8 cellular contexts compared by ENCODE assay signal in the genomic region with DNA sequence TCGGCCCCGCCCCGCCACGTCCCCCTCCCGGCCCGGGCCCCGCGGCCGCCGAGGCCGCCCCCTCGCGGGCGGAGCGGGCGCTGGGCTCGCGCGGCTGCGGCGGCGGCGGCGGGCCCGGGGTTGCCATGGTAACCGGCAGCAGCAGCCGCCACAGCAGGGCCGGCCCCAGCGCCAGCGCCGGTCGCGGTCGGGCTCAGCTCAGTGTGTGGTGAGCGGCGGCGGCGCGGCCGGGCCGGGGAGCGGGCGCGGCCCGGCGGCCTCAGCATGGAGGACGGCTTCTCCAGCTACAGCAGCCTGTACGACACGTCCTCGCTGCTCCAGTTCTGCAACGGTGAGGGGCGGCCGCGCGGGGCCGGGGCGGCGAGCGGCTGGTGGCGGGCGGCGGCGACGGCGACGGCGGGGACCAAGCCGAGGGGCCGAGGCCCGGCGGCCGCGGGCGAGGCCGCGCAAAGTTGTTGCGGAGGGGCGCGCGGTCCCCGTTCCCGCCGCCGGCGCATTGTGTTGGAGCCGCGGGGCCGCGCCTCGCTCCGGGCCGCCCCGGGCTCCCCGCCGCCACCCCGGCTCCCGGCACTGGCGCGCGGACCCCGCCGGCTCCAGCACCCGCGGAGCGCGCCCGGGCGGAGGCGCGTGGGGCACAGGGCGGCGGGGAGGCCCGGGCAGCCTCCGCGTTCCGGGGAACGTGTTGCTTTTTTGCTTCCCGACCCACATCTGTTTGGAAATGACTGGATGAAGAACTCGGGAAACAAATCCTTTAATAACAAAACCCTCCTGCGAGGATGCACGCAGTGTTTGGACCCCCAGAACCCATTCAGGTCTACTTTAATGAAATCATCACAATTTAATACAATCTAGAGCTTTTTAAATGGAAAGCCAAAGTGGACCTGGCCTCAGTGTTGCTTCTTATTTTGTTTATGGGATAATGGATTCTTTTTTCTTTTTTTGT. TPM values are rescaled to one million over a fixed set of nuclear protein-coding genes. Genes with fewer than 3 reads are reported as not detected.
DNase-seq lines count a peak whose midpoint lies in the region; ATAC-seq lines count a peak whose summit lies in the region.

A gene with protein sequence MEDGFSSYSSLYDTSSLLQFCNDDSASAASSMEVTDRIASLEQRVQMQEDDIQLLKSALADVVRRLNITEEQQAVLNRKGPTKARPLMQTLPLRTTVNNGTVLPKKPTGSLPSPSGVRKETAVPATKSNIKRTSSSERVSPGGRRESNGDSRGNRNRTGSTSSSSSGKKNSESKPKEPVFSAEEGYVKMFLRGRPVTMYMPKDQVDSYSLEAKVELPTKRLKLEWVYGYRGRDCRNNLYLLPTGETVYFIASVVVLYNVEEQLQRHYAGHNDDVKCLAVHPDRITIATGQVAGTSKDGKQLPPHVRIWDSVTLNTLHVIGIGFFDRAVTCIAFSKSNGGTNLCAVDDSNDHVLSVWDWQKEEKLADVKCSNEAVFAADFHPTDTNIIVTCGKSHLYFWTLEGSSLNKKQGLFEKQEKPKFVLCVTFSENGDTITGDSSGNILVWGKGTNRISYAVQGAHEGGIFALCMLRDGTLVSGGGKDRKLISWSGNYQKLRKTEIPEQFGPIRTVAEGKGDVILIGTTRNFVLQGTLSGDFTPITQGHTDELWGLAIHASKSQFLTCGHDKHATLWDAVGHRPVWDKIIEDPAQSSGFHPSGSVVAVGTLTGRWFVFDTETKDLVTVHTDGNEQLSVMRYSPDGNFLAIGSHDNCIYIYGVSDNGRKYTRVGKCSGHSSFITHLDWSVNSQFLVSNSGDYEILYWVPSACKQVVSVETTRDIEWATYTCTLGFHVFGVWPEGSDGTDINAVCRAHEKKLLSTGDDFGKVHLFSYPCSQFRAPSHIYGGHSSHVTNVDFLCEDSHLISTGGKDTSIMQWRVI (plus strand): TSS at position 201 of the 943 bp plus-strand sequence. CDS start 64 bp downstream, at position 265.

- ATAC-seq in HG02938 (IDR thresholded peaks at IDR 0.05; ENCODE audit: unreplicated experiment) (peak; percentile 71), left lobe of liver (peak; percentile 91)

- H3K36me3 Mint-ChIP-seq in dendritic cell treated with granulocyte-macrophage colony-stimulating factor and Interleukin-4, amounts not matched to agents 40 ng/mL and 50 ng/mL, for 4 days (ENCODE audit: low read depth): no peaks in the 10 kb centered on the region

- intact Hi-C loops in dendritic cell treated with granulocyte-macrophage colony-stimulating factor and Interleukin-4, amounts not matched to agents 40 ng/mL and 50 ng/mL, for 4 days (cut with micrococcal nuclease): no loop called here

- DNase-seq in NCI-H524 (lab: John Stamatoyannopoulos, UW) (peak; percentile 70 to 91), NCI-H524 treated with DMSO at 0.1 percent for 48 hours (lab: John Stamatoyannopoulos, UW) (no peak), NCI-H2196 (lab: John Stamatoyannopoulos, UW; ENCODE audit: unreplicated experiment) (peak; percentile 60), left lobe of liver (ENCODE audit: low spot score) (peak; percentile 85)
- DNase-seq in activated CD4-positive, alpha-beta T cell treated with anti-CD3 and anti-CD28 coated beads, Interleukin-2, amount 50 U/mL, for 4 hours: peak; percentile 55 to 66
- DNase-seq in stimulated activated CD4-positive, alpha-beta T cell treated with anti-CD3 and anti-CD28 coated beads, Interleukin-2, amount 100 ng/mL, for 24 hours: peak; percentile 74 to 83

- peaks cover 74% of the 10 kb centered on the region for H3K27me3 Mint-ChIP-seq in dendritic cell treated with granulocyte-macrophage colony-stimulating factor and Interleukin-4, amounts not matched to agents 40 ng/mL and 50 ng/mL, for 4 days

- H3K4me3 Mint-ChIP-seq in dendritic cell treated with granulocyte-macrophage colony-stimulating factor and Interleukin-4, amounts not matched to agents 40 ng/mL and 50 ng/mL, for 4 days: peak within 1 kb of the TSS; percentile 17

- H3K4me1 Mint-ChIP-seq in dendritic cell treated with granulocyte-macrophage colony-stimulating factor and Interleukin-4, amounts not matched to agents 40 ng/mL and 50 ng/mL, for 4 days (ENCODE audit: low read depth): no peaks in the 10 kb centered on the region

- no peak within 1 kb of the TSS for H3K27ac Mint-ChIP-seq in dendritic cell treated with granulocyte-macrophage colony-stimulating factor and Interleukin-4, amounts not matched to agents 40 ng/mL and 50 ng/mL, for 4 days

- H3K9me3 Mint-ChIP-seq in dendritic cell treated with granulocyte-macrophage colony-stimulating factor and Interleukin-4, amounts not matched to agents 40 ng/mL and 50 ng/mL, for 4 days: no peaks in the 10 kb centered on the region

RNA-seq across cellular contexts. Expression of the gene that starts here (rescaled TPM):
- total RNA-seq in left lobe of liver: 5.1 TPM
